ENCODE assay signal across 1 cellular context in the genomic region with DNA sequence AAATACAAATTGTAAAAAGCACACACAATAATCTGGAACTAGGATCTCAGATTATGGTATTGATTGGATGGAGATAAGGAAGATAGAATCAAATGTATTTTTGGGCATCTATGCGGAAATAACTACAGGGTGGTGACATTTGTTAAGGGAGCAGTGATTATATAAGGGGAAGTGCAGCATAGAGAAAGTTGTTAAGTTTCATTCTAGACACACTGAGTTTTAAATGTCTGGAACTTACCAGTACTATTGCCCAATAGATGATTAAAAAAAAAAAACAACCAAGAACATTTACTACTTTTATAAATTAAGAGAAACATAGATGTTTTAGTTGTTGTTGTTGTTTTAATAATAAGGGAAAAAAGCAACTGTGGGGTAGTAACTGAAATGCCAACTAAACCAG.
TF ChIP-seq lines count a peak whose summit lies in the region.

No MANE protein-coding gene starts in this region.

TF ChIP-seq in GM23338, 12 proteins besides CTCF, POLR2A, EP300 and RAD21 (continued from another document):
- TF ChIP-seq, protein P1, sequence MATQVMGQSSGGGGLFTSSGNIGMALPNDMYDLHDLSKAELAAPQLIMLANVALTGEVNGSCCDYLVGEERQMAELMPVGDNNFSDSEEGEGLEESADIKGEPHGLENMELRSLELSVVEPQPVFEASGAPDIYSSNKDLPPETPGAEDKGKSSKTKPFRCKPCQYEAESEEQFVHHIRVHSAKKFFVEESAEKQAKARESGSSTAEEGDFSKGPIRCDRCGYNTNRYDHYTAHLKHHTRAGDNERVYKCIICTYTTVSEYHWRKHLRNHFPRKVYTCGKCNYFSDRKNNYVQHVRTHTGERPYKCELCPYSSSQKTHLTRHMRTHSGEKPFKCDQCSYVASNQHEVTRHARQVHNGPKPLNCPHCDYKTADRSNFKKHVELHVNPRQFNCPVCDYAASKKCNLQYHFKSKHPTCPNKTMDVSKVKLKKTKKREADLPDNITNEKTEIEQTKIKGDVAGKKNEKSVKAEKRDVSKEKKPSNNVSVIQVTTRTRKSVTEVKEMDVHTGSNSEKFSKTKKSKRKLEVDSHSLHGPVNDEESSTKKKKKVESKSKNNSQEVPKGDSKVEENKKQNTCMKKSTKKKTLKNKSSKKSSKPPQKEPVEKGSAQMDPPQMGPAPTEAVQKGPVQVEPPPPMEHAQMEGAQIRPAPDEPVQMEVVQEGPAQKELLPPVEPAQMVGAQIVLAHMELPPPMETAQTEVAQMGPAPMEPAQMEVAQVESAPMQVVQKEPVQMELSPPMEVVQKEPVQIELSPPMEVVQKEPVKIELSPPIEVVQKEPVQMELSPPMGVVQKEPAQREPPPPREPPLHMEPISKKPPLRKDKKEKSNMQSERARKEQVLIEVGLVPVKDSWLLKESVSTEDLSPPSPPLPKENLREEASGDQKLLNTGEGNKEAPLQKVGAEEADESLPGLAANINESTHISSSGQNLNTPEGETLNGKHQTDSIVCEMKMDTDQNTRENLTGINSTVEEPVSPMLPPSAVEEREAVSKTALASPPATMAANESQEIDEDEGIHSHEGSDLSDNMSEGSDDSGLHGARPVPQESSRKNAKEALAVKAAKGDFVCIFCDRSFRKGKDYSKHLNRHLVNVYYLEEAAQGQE (IDR thresholded peaks at IDR 0.05; ENCODE audit: unreplicated experiment), result no peak
- TF ChIP-seq EZH2 (IDR thresholded peaks at IDR 0.05; ENCODE audit: low read depth, unreplicated experiment), result no peak
- TF ChIP-seq ZNF331 (CRISPR knock-in tag; IDR thresholded peaks at IDR 0.05; ENCODE audit: low read depth), result no peak
